Comparison of ENCODE assay signal across 9 cellular contexts in the genomic region with DNA sequence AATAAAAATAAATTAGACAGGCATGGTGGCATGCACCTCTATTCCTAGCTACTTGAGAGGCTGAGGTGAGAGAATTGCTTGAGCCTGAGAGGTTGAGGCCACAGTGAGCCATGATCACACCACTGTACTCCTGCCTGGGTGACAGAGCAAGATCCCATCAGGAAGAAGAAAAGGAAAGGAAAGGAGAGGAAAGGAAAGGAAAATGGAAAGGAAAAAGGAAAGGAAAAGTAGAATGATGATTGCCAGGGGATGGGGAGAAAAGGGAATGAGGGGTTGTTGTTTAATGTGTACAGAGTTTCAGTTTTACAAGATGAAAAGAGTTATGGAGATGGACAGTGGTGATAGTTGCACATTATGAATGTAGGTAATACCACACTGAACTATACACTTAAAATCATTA. TPM values are rescaled to one million over a fixed set of nuclear protein-coding genes. Genes with fewer than 3 reads are reported as not detected.
"Had no signal": no experiment of that assay in that cellular context is flagged by ENCODE, and none has a peak within 500 bp of the region (broad histone marks: within the 10 kb centered on the region; RNA-seq: fewer than 3 reads in every experiment).

No MANE protein-coding gene starts in this region.

- H3K4me3 Mint-ChIP-seq: H9, HFFc6 had no signal

- H3K4me1 Mint-ChIP-seq: H9 had no signal

- DNase-seq: GM23248, GOT3, H9, HCEC 1CT, HFFc6, KBM-7 had no signal

- H3K9ac ChIP-seq: GM23248, KMS-11 had no signal

- H3K27ac ChIP-seq: GM23248, KMS-11 had no signal

- H3K9me3 Mint-ChIP-seq: HFFc6 had no signal

- H2AFZ ChIP-seq: GM23248 had no signal

- FAIRE-seq: HTR-8/SVneo had no signal

- H3K4me2 ChIP-seq: KMS-11 had no signal

- H3K27ac Mint-ChIP-seq: H9, HFFc6 had no signal

- H3K4me3 ChIP-seq: GM23248 had no signal

RNA-seq across cellular contexts. Expression of a gene that starts 44.2 kb away (rescaled TPM):
- total RNA-seq: HT-29 had no signal
